Comparison of ENCODE assay signal across 8 cellular contexts in genomic region chr5:6712136-6712581, GRCh38. TPM values are rescaled to one million over a fixed set of nuclear protein-coding genes. Genes with fewer than 3 reads are reported as not detected.
DNase-seq lines count a peak whose midpoint lies in the region; ATAC-seq, FAIRE-seq and TF ChIP-seq lines count a peak whose summit lies in the region.

No MANE protein-coding gene starts in this region.

- 1% methylated on average over 14 of the region's 37 CpGs for WGBS in A549 (ENCODE audit: missing lambda C conversion rate)

- H3F3A ChIP-seq in PC-9 (ENCODE audit: insufficient read depth, low read depth) (peaks cover 19% of the 10 kb centered on the region), neural progenitor cell (ENCODE audit: low read depth) (peaks cover 18% of the 10 kb centered on the region)

- DNase-seq in A549 (ENCODE audit: low read depth in 1 of 2, low spot score in 1 of 2) (peak; percentile 49 to 66), PC-9 (peak; percentile 49 to 65), fibroblast of the aortic adventitia (ENCODE audit: low read depth) (peak; percentile 66), neural progenitor cell (ENCODE audit: low spot score) (peak; percentile 75), vagina (ENCODE audit: extremely low spot score in 2 of 2) (peak in 1 of 2 donors; percentile 95)
- peak; percentile 44 for DNase-seq in activated T-helper 9 cell treated with anti-CD3 and anti-CD28 coated beads, Interleukin-2, amount 50 U/mL, for 16 hours (ENCODE audit: low read depth)

- H3K9me3 ChIP-seq in A549, result no peaks in the 10 kb centered on the region
- H3K9me3 ChIP-seq in PC-9 (ENCODE audit: insufficient read depth, low read depth), result no peaks in the 10 kb centered on the region
- H3K9me3 ChIP-seq in neural progenitor cell (ENCODE audit: low read depth), result no peaks in the 10 kb centered on the region
- no peaks in the 10 kb centered on the region for H3K9me3 ChIP-seq in vagina

- H2AFZ ChIP-seq in PC-9, result peak overlapping the region; percentile 99
- peak overlapping the region; percentile 69 for H2AFZ ChIP-seq in neural progenitor cell (replicated peaks)

- ATAC-seq in A549, result peak; percentile 48 to 73
- ATAC-seq in GM18505 (IDR thresholded peaks at IDR 0.05; ENCODE audit: unreplicated experiment), result peak; percentile 14
- ATAC-seq in HG03439 (IDR thresholded peaks at IDR 0.05; ENCODE audit: unreplicated experiment), result peak; percentile 19

- CTCF ChIA-PET in A549 (lab: Yijun Ruan, JAX) (no interaction called here), PC-9 (lab: Charles Lee) (interaction anchor here (0.6 kb wide), 1 partner anchor 78 kb away, joined by 4 read pairs; no protein-coding TSS in a partner anchor)

- peaks cover 1% of the 10 kb centered on the region for H3K9me3 Mint-ChIP-seq in neural progenitor cell

- H3K36me3 ChIP-seq in PC-9 (ENCODE audit: low read depth) (no peaks in the 10 kb centered on the region), neural progenitor cell (no peaks in the 10 kb centered on the region), vagina (no peaks in the 10 kb centered on the region)

- peak overlapping the region; percentile 90 to 96 for H3K27ac ChIP-seq in A549
- peak overlapping the region; percentile 88 for H3K27ac ChIP-seq in PC-9
- H3K27ac ChIP-seq in neural progenitor cell, result peak overlapping the region; percentile 85
- peak overlapping the region; percentile 96 for H3K27ac ChIP-seq in vagina

- H3K4me1 ChIP-seq in A549 (peaks cover 24% of the 10 kb centered on the region; the same call in 2 of the 3 replicates), PC-9 (replicated peaks; ENCODE audit: insufficient read depth) (peaks cover 29% of the 10 kb centered on the region), neural progenitor cell (peaks cover 20% of the 10 kb centered on the region), vagina (peaks cover 34% of the 10 kb centered on the region)

- no peak for TF ChIP-seq EP300 in A549 (IDR thresholded peaks at IDR 0.05)

- no peak overlapping the region for H3K9ac ChIP-seq in neural progenitor cell

- TF ChIP-seq CTCF in A549 (IDR thresholded peaks at IDR 0.05) (no peak), PC-9 (conservative IDR thresholded peaks at IDR 0.05) (no peak), fibroblast of the aortic adventitia (IDR thresholded peaks at IDR 0.05; ENCODE audit: insufficient read depth, low read length) (no peak), neural progenitor cell (IDR thresholded peaks at IDR 0.05) (no peak), vagina (IDR thresholded peaks at IDR 0.05) (no peak)

- intact Hi-C loops in PC-9 (cut with micrococcal nuclease; ENCODE audit: unreplicated experiment), result loop anchor here (1.0 to 2.0 kb wide), 4 partner anchors 55 to 1289 kb away; partner anchors contain the start of genes ICE1, MED10, NSUN2 and SRD5A1
- intact Hi-C loops in vagina (cut with DNase I), result no loop called here

- peak overlapping the region; percentile 88 for H3K4me3 Mint-ChIP-seq in neural progenitor cell

- no peaks in the 10 kb centered on the region for H3K9me2 ChIP-seq in PC-9 (ENCODE audit: insufficient read depth)

- H3K4me3 ChIP-seq in A549 (peak overlapping the region; percentile 78), PC-9 (peak overlapping the region; percentile 72), fibroblast of the aortic adventitia (ENCODE audit: low read depth, low read length) (peak overlapping the region; percentile 80), neural progenitor cell (peak overlapping the region; percentile 67), vagina (peak overlapping the region; percentile 58 to 74)

- H3K4me1 Mint-ChIP-seq in neural progenitor cell, result peaks cover 47% of the 10 kb centered on the region

- peak; percentile 16; the same call in 1 of the 2 replicates for TF ChIP-seq POLR2A in A549 (IDR thresholded peaks at IDR 0.05; ENCODE audit: low read length)
- peak; percentile 24 for TF ChIP-seq POLR2A in GM18505 (IDR thresholded peaks at IDR 0.05; ENCODE audit: borderline replicate concordance, extremely low read depth, insufficient read depth, insufficient read length)
- no peak for TF ChIP-seq POLR2A in vagina (IDR thresholded peaks at IDR 0.05)

- peak overlapping the region; percentile 85 for H3K27ac Mint-ChIP-seq in neural progenitor cell

- H3K36me3 Mint-ChIP-seq in neural progenitor cell, result peaks cover 5% of the 10 kb centered on the region

- H3K27me3 ChIP-seq in PC-9 (ENCODE audit: insufficient read depth, low read depth) (no peaks in the 10 kb centered on the region), neural progenitor cell (peaks cover 23% of the 10 kb centered on the region), vagina (no peaks in the 10 kb centered on the region)

- H3K4me2 ChIP-seq in A549 (peak overlapping the region; percentile 89), PC-9 (peak overlapping the region; percentile 81), neural progenitor cell (peak overlapping the region; percentile 86)

- no peak for FAIRE-seq in A549 (lab: Jason Lieb, UNC)

- TSS peak; percentile 95 for BruUV-seq in PC-9 (replicated peaks; lab: Mats Ljungman, UMichigan)

- H4K20me1 ChIP-seq in PC-9 (ENCODE audit: insufficient read depth) (peaks cover 26% of the 10 kb centered on the region), neural progenitor cell (ENCODE audit: low read depth) (peaks cover 28% of the 10 kb centered on the region)

- H3K79me2 ChIP-seq in PC-9 (ENCODE audit: low read depth) (peaks cover 28% of the 10 kb centered on the region), neural progenitor cell (ENCODE audit: low read depth) (peaks cover 31% of the 10 kb centered on the region)

- POLR2A ChIA-PET in A549 (lab: Yijun Ruan, JAX) (interaction anchor here (0.6 to 2.3 kb wide), 3 partner anchors 11 to 1282 kb away, joined by 3 to 23 read pairs (median 6); partner anchors contain the start of genes NSUN2 and SRD5A1), PC-9 (lab: Charles Lee; ENCODE audit: unreplicated experiment) (no interaction called here)

- no peak for TF ChIP-seq RAD21 in A549 (conservative IDR thresholded peaks at IDR 0.05 in 1 of 2, IDR thresholded peaks at IDR 0.05 in 1 of 2)

- peaks cover 10% of the 10 kb centered on the region for H3K27me3 Mint-ChIP-seq in neural progenitor cell (ENCODE audit: insufficient read depth, low read depth)

TF ChIP-seq in A549, 52 proteins besides CTCF, POLR2A, EP300 and RAD21:
- TF ChIP-seq RNF2 (IDR thresholded peaks at IDR 0.05; ENCODE audit: borderline replicate concordance, low read depth), result no peak
- TF ChIP-seq, protein P1, sequence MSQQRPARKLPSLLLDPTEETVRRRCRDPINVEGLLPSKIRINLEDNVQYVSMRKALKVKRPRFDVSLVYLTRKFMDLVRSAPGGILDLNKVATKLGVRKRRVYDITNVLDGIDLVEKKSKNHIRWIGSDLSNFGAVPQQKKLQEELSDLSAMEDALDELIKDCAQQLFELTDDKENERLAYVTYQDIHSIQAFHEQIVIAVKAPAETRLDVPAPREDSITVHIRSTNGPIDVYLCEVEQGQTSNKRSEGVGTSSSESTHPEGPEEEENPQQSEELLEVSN (IDR thresholded peaks at IDR 0.05; ENCODE audit: borderline replicate concordance, low read depth), result no peak
- TF ChIP-seq, protein P2, sequence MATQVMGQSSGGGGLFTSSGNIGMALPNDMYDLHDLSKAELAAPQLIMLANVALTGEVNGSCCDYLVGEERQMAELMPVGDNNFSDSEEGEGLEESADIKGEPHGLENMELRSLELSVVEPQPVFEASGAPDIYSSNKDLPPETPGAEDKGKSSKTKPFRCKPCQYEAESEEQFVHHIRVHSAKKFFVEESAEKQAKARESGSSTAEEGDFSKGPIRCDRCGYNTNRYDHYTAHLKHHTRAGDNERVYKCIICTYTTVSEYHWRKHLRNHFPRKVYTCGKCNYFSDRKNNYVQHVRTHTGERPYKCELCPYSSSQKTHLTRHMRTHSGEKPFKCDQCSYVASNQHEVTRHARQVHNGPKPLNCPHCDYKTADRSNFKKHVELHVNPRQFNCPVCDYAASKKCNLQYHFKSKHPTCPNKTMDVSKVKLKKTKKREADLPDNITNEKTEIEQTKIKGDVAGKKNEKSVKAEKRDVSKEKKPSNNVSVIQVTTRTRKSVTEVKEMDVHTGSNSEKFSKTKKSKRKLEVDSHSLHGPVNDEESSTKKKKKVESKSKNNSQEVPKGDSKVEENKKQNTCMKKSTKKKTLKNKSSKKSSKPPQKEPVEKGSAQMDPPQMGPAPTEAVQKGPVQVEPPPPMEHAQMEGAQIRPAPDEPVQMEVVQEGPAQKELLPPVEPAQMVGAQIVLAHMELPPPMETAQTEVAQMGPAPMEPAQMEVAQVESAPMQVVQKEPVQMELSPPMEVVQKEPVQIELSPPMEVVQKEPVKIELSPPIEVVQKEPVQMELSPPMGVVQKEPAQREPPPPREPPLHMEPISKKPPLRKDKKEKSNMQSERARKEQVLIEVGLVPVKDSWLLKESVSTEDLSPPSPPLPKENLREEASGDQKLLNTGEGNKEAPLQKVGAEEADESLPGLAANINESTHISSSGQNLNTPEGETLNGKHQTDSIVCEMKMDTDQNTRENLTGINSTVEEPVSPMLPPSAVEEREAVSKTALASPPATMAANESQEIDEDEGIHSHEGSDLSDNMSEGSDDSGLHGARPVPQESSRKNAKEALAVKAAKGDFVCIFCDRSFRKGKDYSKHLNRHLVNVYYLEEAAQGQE (IDR thresholded peaks at IDR 0.05), result 0 out of 2 replicates have a peak, but pooled peaks have one; percentile 25
- 0 out of 2 replicates have a peak, but pooled peaks have one; percentile 18 for TF ChIP-seq HDAC2 (IDR thresholded peaks at IDR 0.05)
- TF ChIP-seq ATOH8 (CRISPR knock-in tag; IDR thresholded peaks at IDR 0.05; ENCODE audit: low read depth), result no peak

RNA-seq across cellular contexts. Expression of gene TENT4A, which starts 1.1 kb away (rescaled TPM):
- 7.2 and 11.8 TPM in 2 replicates for polyA plus RNA-seq in A549 (2011; rRNA removed)
- 7.1 and 10.0 TPM in 2 replicates for polyA plus RNA-seq in A549 (2012; cell fraction: cytosol; rRNA removed)
- polyA plus RNA-seq in A549 (2012; cell fraction: nucleus; rRNA removed), result 56.3 and 66.3 TPM in 2 replicates
- 15.2 to 18.8 TPM (median 16.4 TPM) in 3 replicates for polyA plus RNA-seq in A549 (2017; fragmentation: RNase III; extraction: RNeasy Plus Mini Kit Qiagen cat#74134 plus additional on column Dnase treatment)
- 16.8 and 17.7 TPM in 2 replicates for polyA minus RNA-seq in A549 (2011; rRNA and poly(A)+ RNA removed)
- 72.8 and 84.8 TPM in 2 replicates for total RNA-seq in PC-9 (2021)
- total RNA-seq in fibroblast of the aortic adventitia (ENCODE audit: low replicate concordance), result 13.2 and 21.4 TPM in 2 replicates
- total RNA-seq in neural progenitor cell (ENCODE audit: low replicate concordance), result 20.9 and 22.4 TPM in 2 replicates
- total RNA-seq in vagina, result 38.1 TPM

Comparison
In these comparisons a context has a peak if more than half of its experiments do, and no peak if none do; other contexts are left out.
1. POLR2A ChIP-seq: peak in A549 (single experiment) and GM18505 (single experiment); none in vagina (0 of 2).
2. Peak in every context shown above with its lines, with median percentiles within 50 percentile points of each other: ATAC-seq, H3K27ac ChIP-seq, H3K4me2 ChIP-seq and H3K4me3 ChIP-seq.